1 cellular context compared by ENCODE assay signal in the genomic region with DNA sequence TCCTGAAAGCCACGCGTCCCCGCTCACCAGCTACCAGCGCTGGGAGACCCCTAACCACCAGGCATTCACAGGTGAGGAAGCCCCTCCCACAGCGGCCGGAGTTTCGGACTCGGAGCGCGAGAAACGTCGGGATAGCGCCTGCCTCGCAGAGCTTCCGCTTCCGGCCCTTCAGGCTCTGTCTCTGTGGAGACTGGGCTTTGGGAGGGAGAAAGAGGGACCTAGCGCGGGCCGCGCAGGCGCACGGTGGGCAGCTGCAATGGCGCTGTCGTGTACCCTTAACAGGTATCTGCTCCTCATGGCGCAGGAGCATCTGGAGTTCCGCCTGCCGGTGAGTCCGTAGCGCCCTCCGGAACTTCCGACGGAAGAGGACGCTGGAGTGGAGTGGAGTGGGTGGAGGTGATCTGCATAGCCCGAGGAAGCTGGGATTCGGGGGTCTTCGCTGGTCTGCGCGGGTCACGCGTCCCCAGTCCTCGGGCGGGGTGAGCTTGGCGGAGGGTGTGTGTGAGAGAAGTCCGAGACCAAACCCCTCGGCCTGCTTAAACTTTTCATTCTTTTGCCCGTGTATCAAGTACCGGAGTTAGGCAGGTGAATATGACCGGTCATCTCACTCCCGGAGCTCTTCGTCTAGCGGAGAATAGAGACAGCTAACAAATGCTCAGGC.
A peak's percentile ranks its signal among the peaks of the same experiment; 100 is the strongest.
TF ChIP-seq lines count a peak whose summit lies in the region.

A gene (plus strand): TSS at position 246 of the 661 bp plus-strand sequence. CDS start 11 bp downstream, at position 257.

TF ChIP-seq in SK-N-SH, 30 proteins besides CTCF, POLR2A, EP300 and RAD21 (continued from another document):
- TF ChIP-seq, protein P1, sequence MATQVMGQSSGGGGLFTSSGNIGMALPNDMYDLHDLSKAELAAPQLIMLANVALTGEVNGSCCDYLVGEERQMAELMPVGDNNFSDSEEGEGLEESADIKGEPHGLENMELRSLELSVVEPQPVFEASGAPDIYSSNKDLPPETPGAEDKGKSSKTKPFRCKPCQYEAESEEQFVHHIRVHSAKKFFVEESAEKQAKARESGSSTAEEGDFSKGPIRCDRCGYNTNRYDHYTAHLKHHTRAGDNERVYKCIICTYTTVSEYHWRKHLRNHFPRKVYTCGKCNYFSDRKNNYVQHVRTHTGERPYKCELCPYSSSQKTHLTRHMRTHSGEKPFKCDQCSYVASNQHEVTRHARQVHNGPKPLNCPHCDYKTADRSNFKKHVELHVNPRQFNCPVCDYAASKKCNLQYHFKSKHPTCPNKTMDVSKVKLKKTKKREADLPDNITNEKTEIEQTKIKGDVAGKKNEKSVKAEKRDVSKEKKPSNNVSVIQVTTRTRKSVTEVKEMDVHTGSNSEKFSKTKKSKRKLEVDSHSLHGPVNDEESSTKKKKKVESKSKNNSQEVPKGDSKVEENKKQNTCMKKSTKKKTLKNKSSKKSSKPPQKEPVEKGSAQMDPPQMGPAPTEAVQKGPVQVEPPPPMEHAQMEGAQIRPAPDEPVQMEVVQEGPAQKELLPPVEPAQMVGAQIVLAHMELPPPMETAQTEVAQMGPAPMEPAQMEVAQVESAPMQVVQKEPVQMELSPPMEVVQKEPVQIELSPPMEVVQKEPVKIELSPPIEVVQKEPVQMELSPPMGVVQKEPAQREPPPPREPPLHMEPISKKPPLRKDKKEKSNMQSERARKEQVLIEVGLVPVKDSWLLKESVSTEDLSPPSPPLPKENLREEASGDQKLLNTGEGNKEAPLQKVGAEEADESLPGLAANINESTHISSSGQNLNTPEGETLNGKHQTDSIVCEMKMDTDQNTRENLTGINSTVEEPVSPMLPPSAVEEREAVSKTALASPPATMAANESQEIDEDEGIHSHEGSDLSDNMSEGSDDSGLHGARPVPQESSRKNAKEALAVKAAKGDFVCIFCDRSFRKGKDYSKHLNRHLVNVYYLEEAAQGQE (IDR thresholded peaks at IDR 0.05; ENCODE audit: low read depth, low read length), result peak; percentile 37; the same call in 1 of the 2 replicates
- TF ChIP-seq GABPA (IDR thresholded peaks at IDR 0.05; ENCODE audit: low read depth) (peak; percentile 88), ELF1 (IDR thresholded peaks at IDR 0.05) (peak; percentile 85), SIN3A (IDR thresholded peaks at IDR 0.05; ENCODE audit: borderline replicate concordance, low read depth, low read length) (peak; percentile 70; the same call in 1 of the 2 replicates), NRF1 (IDR thresholded peaks at IDR 0.05; ENCODE audit: low read depth, low read length) (peak; percentile 87), CHD2 (IDR thresholded peaks at IDR 0.05; ENCODE audit: low read length, partially characterized antibody) (peak; percentile 95), RXRA (IDR thresholded peaks at IDR 0.05; ENCODE audit: borderline replicate concordance, low read depth) (no peak), FOSL2 (IDR thresholded peaks at IDR 0.05; ENCODE audit: borderline replicate concordance, low read depth) (no peak), YY1 (IDR thresholded peaks at IDR 0.05; ENCODE audit: low read depth) (peak; percentile 86)
- TF ChIP-seq, protein P2, sequence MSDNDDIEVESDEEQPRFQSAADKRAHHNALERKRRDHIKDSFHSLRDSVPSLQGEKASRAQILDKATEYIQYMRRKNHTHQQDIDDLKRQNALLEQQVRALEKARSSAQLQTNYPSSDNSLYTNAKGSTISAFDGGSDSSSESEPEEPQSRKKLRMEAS (IDR thresholded peaks at IDR 0.05; ENCODE audit: low read depth), result peak; percentile 53; the same call in 1 of the 2 replicates
- TF ChIP-seq, protein P3, sequence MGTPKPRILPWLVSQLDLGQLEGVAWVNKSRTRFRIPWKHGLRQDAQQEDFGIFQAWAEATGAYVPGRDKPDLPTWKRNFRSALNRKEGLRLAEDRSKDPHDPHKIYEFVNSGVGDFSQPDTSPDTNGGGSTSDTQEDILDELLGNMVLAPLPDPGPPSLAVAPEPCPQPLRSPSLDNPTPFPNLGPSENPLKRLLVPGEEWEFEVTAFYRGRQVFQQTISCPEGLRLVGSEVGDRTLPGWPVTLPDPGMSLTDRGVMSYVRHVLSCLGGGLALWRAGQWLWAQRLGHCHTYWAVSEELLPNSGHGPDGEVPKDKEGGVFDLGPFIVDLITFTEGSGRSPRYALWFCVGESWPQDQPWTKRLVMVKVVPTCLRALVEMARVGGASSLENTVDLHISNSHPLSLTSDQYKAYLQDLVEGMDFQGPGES (IDR thresholded peaks at IDR 0.05; ENCODE audit: low read depth, low read length), result no peak
- TF ChIP-seq, protein P4, sequence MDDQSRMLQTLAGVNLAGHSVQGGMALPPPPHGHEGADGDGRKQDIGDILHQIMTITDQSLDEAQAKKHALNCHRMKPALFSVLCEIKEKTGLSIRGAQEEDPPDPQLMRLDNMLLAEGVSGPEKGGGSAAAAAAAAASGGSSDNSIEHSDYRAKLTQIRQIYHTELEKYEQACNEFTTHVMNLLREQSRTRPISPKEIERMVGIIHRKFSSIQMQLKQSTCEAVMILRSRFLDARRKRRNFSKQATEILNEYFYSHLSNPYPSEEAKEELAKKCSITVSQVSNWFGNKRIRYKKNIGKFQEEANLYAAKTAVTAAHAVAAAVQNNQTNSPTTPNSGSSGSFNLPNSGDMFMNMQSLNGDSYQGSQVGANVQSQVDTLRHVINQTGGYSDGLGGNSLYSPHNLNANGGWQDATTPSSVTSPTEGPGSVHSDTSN (IDR thresholded peaks at IDR 0.05), result no peak
